In the genomic region with DNA sequence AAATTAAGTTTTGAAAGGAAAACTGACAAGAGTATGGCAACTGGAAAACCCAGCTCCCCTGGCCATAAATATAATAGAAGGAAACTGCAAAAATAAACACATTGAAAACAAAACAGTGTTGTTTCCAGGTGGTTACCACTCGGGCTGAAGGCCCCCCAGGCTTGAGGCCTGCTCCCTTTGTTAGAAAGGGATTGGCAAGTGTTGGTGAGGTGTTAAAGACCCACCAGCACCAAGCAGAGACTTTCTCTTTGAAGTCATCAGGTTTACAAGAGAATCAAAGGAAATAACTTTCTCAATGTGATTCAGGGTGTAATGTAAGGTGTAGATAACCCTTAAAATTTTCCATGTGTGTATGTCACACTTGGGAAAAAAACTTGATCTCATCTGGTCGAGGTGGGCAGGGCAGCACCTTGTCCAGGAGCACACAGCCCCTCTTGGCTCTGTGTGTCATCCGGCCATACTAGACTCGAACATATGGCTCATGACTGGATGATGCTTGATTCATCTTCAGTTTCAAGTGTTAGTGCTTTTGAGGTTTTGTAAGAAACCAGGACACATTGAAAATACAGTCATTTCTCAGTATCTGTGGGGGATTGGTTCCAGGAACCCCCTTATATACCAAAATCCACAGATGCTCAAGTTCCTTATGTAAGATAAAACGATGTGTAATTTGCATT, we compare ENCODE assay signal across 1 cellular context.
TF ChIP-seq lines count a peak whose summit lies in the region.

No MANE protein-coding gene starts in this region.

TF ChIP-seq in GM23338, 12 proteins besides CTCF, POLR2A, EP300 and RAD21 (continued from another document):
- TF ChIP-seq, protein P1, sequence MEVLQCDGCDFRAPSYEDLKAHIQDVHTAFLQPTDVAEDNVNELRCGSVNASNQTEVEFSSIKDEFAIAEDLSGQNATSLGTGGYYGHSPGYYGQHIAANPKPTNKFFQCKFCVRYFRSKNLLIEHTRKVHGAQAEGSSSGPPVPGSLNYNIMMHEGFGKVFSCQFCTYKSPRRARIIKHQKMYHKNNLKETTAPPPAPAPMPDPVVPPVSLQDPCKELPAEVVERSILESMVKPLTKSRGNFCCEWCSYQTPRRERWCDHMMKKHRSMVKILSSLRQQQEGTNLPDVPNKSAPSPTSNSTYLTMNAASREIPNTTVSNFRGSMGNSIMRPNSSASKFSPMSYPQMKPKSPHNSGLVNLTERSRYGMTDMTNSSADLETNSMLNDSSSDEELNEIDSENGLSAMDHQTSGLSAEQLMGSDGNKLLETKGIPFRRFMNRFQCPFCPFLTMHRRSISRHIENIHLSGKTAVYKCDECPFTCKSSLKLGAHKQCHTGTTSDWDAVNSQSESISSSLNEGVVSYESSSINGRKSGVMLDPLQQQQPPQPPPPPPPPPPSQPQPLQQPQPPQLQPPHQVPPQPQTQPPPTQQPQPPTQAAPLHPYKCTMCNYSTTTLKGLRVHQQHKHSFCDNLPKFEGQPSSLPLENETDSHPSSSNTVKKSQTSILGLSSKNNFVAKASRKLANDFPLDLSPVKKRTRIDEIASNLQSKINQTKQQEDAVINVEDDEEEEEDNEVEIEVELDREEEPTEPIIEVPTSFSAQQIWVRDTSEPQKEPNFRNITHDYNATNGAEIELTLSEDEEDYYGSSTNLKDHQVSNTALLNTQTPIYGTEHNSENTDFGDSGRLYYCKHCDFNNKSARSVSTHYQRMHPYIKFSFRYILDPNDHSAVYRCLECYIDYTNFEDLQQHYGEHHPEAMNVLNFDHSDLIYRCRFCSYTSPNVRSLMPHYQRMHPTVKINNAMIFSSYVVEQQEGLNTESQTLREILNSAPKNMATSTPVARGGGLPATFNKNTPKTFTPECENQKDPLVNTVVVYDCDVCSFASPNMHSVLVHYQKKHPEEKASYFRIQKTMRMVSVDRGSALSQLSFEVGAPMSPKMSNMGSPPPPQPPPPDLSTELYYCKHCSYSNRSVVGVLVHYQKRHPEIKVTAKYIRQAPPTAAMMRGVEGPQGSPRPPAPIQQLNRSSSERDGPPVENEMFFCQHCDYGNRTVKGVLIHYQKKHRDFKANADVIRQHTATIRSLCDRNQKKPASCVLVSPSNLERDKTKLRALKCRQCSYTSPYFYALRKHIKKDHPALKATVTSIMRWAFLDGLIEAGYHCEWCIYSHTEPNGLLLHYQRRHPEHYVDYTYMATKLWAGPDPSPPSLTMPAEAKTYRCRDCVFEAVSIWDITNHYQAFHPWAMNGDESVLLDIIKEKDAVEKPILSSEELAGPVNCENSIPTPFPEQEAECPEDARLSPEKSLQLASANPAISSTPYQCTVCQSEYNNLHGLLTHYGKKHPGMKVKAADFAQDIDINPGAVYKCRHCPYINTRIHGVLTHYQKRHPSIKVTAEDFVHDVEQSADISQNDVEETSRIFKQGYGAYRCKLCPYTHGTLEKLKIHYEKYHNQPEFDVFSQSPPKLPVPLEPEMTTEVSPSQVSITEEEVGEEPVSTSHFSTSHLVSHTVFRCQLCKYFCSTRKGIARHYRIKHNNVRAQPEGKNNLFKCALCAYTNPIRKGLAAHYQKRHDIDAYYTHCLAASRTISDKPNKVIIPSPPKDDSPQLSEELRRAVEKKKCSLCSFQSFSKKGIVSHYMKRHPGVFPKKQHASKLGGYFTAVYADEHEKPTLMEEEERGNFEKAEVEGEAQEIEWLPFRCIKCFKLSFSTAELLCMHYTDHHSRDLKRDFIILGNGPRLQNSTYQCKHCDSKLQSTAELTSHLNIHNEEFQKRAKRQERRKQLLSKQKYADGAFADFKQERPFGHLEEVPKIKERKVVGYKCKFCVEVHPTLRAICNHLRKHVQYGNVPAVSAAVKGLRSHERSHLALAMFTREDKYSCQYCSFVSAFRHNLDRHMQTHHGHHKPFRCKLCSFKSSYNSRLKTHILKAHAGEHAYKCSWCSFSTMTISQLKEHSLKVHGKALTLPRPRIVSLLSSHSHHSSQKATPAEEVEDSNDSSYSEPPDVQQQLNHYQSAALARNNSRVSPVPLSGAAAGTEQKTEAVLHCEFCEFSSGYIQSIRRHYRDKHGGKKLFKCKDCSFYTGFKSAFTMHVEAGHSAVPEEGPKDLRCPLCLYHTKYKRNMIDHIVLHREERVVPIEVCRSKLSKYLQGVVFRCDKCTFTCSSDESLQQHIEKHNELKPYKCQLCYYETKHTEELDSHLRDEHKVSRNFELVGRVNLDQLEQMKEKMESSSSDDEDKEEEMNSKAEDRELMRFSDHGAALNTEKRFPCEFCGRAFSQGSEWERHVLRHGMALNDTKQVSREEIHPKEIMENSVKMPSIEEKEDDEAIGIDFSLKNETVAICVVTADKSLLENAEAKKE (CRISPR knock-in tag; IDR thresholded peaks at IDR 0.05) = no peak
- TF ChIP-seq, protein P2, sequence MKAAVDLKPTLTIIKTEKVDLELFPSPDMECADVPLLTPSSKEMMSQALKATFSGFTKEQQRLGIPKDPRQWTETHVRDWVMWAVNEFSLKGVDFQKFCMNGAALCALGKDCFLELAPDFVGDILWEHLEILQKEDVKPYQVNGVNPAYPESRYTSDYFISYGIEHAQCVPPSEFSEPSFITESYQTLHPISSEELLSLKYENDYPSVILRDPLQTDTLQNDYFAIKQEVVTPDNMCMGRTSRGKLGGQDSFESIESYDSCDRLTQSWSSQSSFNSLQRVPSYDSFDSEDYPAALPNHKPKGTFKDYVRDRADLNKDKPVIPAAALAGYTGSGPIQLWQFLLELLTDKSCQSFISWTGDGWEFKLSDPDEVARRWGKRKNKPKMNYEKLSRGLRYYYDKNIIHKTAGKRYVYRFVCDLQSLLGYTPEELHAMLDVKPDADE (IDR thresholded peaks at IDR 0.05) = no peak
